Comparison of ENCODE assay signal across 19 cellular contexts in genomic region chr2:1586251-1586945, GRCh38.
"Had no signal": no experiment of that assay in that cellular context is flagged by ENCODE, and none has a peak within 500 bp of the region (broad histone marks: within the 10 kb centered on the region; RNA-seq: fewer than 3 reads in every experiment).

No MANE protein-coding gene starts in this region.

- DNase-seq: activated CD4-positive, alpha-beta memory T cell treated with anti-CD3 and anti-CD28 coated beads, Interleukin-2, amount 10 ng/mL, durations not matched to agents 7 days and 5 days; activated CD4-positive, alpha-beta T cell treated with anti-CD3 and anti-CD28 coated beads for 36 hours; activated gamma-delta T cell treated with Interleukin-2 at 50 U/mL for 16 hours; activated T-cell treated with anti-CD3 and anti-CD28 coated beads, Interleukin-2, amount 50 U/mL, for 48 hours; anterior cingulate cortex; brain microvascular endothelial cell; effector memory CD8-positive, alpha-beta T cell; natural killer cell; nucleus accumbens; stimulated activated CD4-positive, alpha-beta T cell treated with anti-CD3 and anti-CD28 coated beads, Interleukin-15, amount 100 ng/mL, for 24 hours; stimulated activated CD4-positive, alpha-beta T cell treated with anti-CD3 and anti-CD28 coated beads, Interleukin-4, amount 100 ng/mL, for 1 hour; stimulated activated naive B cell treated with anti-CD40 and anti-IgM and Interleukin-4, amounts not matched to agents 10 μg/mL and 1 μg/mL and 100 μg/mL, for 72 hours; T-helper 17 cell; tibial artery; WERI-Rb-1 had no signal

- H3K4me3 ChIP-seq: right atrium auricular region, tibial artery had no signal

- ATAC-seq: activated CD4-positive, alpha-beta T cell treated with anti-CD3 and anti-CD28 coated beads for 36 hours; effector memory CD8-positive, alpha-beta T cell; left colon; natural killer cell; stimulated activated naive B cell treated with anti-CD40 and anti-IgM and Interleukin-4, amounts not matched to agents 10 μg/mL and 1 μg/mL and 100 μg/mL, for 72 hours; T-helper 17 cell had no signal

- H3K27ac ChIP-seq: brain microvascular endothelial cell, right atrium auricular region, tibial artery, WERI-Rb-1 had no signal

- H3K36me3 Mint-ChIP-seq: memory B cell; natural killer cell; stimulated activated naive B cell treated with anti-CD40 and anti-IgM and Interleukin-4, amounts not matched to agents 10 μg/mL and 1 μg/mL and 100 μg/mL, for 72 hours had no signal

- H3K9me3 Mint-ChIP-seq: activated CD4-positive, alpha-beta memory T cell treated with anti-CD3 and anti-CD28 coated beads, Interleukin-2, amount 10 ng/mL, durations not matched to agents 7 days and 5 days; memory B cell; natural killer cell; stimulated activated naive B cell treated with anti-CD40 and anti-IgM and Interleukin-4, amounts not matched to agents 10 μg/mL and 1 μg/mL and 100 μg/mL, for 72 hours had no signal

- H3K27ac Mint-ChIP-seq: activated CD4-positive, alpha-beta memory T cell treated with anti-CD3 and anti-CD28 coated beads, Interleukin-2, amount 10 ng/mL, durations not matched to agents 7 days and 5 days; activated CD4-positive, alpha-beta T cell treated with anti-CD3 and anti-CD28 coated beads for 36 hours; effector memory CD8-positive, alpha-beta T cell; memory B cell; natural killer cell; progenitor cell of endocrine pancreas; stimulated activated naive B cell treated with anti-CD40 and anti-IgM and Interleukin-4, amounts not matched to agents 10 μg/mL and 1 μg/mL and 100 μg/mL, for 72 hours; T-helper 17 cell had no signal

- H3K9me3 ChIP-seq: right atrium auricular region, tibial artery had no signal

- H3K4me1 Mint-ChIP-seq: activated CD4-positive, alpha-beta memory T cell treated with anti-CD3 and anti-CD28 coated beads, Interleukin-2, amount 10 ng/mL, durations not matched to agents 7 days and 5 days; activated CD4-positive, alpha-beta T cell treated with anti-CD3 and anti-CD28 coated beads for 36 hours; memory B cell; natural killer cell; T-helper 17 cell had no signal

- H3K27me3 ChIP-seq: brain microvascular endothelial cell, right atrium auricular region had no signal

- H3K4me3 Mint-ChIP-seq: activated CD4-positive, alpha-beta memory T cell treated with anti-CD3 and anti-CD28 coated beads, Interleukin-2, amount 10 ng/mL, durations not matched to agents 7 days and 5 days; activated CD4-positive, alpha-beta T cell treated with anti-CD3 and anti-CD28 coated beads for 36 hours; effector memory CD8-positive, alpha-beta T cell; memory B cell; natural killer cell; stimulated activated naive B cell treated with anti-CD40 and anti-IgM and Interleukin-4, amounts not matched to agents 10 μg/mL and 1 μg/mL and 100 μg/mL, for 72 hours; T-helper 17 cell had no signal

- H3K36me3 ChIP-seq: brain microvascular endothelial cell, right atrium auricular region, tibial artery, WERI-Rb-1 had no signal
